1 cellular context compared by ENCODE assay signal in the genomic region with DNA sequence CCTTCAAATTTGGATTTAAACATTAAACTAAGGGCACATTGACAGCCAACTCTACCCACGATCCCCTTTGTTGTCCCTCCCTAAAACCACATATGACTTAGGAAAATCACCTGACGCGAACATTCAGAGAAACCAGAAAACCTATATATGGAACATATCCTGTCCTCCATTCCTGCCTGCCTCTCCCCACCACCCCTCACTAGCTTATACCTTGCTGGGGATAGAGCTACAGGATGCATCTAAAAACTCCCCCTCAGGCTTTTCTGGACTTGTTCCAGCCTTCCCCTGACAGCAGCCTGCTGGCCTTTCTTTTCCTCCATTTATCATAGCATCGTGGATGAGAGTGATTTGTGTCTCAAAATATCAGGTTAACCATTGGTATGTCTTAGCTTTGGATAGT.
TF ChIP-seq lines count a peak whose summit lies in the region.

No MANE protein-coding gene starts in this region.

TF ChIP-seq in HepG2, 621 proteins besides CTCF, POLR2A, EP300 and RAD21:
- TF ChIP-seq, protein P1, sequence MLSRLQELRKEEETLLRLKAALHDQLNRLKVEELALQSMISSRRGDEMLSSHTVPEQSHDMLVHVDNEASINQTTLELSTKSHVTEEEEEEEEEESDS (CRISPR knock-in tag; IDR thresholded peaks at IDR 0.05; ENCODE audit: borderline replicate concordance), result no peak
- TF ChIP-seq BRD4 (CRISPR knock-in tag; IDR thresholded peaks at IDR 0.05) (no peak), MNT (IDR thresholded peaks at IDR 0.05) (no peak), ZNF605 (CRISPR knock-in tag; IDR thresholded peaks at IDR 0.05) (no peak), PHF20 (CRISPR knock-in tag; IDR thresholded peaks at IDR 0.05) (no peak), JARID2 (CRISPR knock-in tag; IDR thresholded peaks at IDR 0.05; ENCODE audit: insufficient replicate concordance) (no peak), ZNF614 (CRISPR knock-in tag; IDR thresholded peaks at IDR 0.05; ENCODE audit: borderline replicate concordance) (no peak), PRPF4 (IDR thresholded peaks at IDR 0.05; ENCODE audit: low read depth, low read length, poor library complexity, severe bottlenecking) (no peak), ARNTL (CRISPR knock-in tag; IDR thresholded peaks at IDR 0.05) (no peak), ZNF10 (CRISPR knock-in tag; IDR thresholded peaks at IDR 0.05; ENCODE audit: borderline replicate concordance, low read depth) (no peak), ZNF615 (CRISPR knock-in tag; IDR thresholded peaks at IDR 0.05; ENCODE audit: borderline replicate concordance) (no peak), ZSCAN22 (CRISPR knock-in tag; IDR thresholded peaks at IDR 0.05) (no peak), ATF1 (CRISPR knock-in tag; IDR thresholded peaks at IDR 0.05) (no peak), HNRNPLL (IDR thresholded peaks at IDR 0.05; ENCODE audit: low read depth, low read length, poor library complexity, severe bottlenecking) (no peak), SNRNP70 (IDR thresholded peaks at IDR 0.05; ENCODE audit: low read depth, low read length) (no peak), SYNCRIP (IDR thresholded peaks at IDR 0.05; ENCODE audit: insufficient read depth, low read depth, low read length) (no peak), CHCHD3 (CRISPR knock-in tag; IDR thresholded peaks at IDR 0.05) (no peak), REXO4 (CRISPR knock-in tag; IDR thresholded peaks at IDR 0.05; ENCODE audit: borderline replicate concordance) (no peak)
- TF ChIP-seq, protein P2, sequence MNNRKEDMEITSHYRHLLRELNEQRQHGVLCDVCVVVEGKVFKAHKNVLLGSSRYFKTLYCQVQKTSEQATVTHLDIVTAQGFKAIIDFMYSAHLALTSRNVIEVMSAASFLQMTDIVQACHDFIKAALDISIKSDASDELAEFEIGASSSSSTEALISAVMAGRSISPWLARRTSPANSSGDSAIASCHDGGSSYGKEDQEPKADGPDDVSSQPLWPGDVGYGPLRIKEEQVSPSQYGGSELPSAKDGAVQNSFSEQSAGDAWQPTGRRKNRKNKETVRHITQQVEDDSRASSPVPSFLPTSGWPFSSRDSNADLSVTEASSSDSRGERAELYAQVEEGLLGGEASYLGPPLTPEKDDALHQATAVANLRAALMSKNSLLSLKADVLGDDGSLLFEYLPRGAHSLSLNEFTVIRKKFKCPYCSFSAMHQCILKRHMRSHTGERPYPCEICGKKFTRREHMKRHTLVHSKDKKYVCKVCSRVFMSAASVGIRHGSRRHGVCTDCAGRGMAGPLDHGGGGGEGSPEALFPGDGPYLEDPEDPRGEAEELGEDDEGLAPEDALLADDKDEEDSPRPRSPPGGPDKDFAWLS (CRISPR knock-in tag; IDR thresholded peaks at IDR 0.05; ENCODE audit: borderline replicate concordance), result no peak
